In the genomic region with DNA sequence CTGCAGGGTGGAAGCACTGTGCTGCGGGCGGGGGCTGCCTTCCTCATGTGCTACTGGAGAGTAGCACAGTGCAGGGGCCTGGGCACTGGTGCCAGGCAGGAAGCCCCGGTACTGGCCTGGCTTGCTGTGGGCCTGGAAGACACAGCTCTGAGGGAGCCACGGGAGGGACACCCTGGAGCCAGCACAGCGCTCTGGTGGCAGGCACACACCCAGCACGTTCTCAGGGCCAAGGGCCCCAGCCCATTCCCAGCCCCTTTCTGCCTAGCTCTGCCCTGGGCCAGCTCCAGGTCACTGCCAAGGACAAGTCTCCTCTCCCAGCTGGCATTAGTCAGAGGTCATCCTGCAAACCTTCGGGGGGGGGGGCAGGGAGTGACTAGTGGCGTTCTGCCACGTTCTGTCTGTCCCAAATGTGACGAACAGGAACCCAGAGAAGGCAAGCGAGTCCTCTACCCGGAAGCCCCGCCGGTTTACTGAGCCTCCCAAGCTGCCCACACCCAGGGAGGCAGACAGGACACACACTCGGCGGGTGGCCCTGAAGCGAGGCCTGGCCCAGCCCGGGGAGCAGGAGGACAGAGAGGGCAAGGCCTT, we compare ENCODE assay signal across 10 cellular contexts. TPM values are rescaled to one million over a fixed set of nuclear protein-coding genes. Genes with fewer than 3 reads are reported as not detected.
DNase-seq lines count a peak whose midpoint lies in the region; ATAC-seq, FAIRE-seq and TF ChIP-seq lines count a peak whose summit lies in the region.
"Not testable (repeated sequence)": the region's sequence is repeated elsewhere in the genome, so short reads cannot be mapped to it uniquely, and the experiment has no call there.
"Had no signal": no experiment of that assay in that cellular context is flagged by ENCODE, and none has a peak within 500 bp of the region (broad histone marks: within the 10 kb centered on the region; RNA-seq: fewer than 3 reads in every experiment).

No MANE protein-coding gene starts in this region.

- not testable (repeated sequence) for TF ChIP-seq EP300 in gastroesophageal sphincter (IDR thresholded peaks at IDR 0.05); HepG2 (IDR thresholded peaks at IDR 0.05; ENCODE audit: low read depth in 2 of 2, low read length in 2 of 2); HepG2 (CRISPR knock-in tag; IDR thresholded peaks at IDR 0.05; ENCODE audit: borderline replicate concordance); transverse colon (IDR thresholded peaks at IDR 0.05; ENCODE audit: low read depth)

- ATAC-seq in gastroesophageal sphincter: peak; percentile 16
- peak; percentile 82 for ATAC-seq in left ventricle myocardium superior
- ATAC-seq in HepG2: peak; percentile 11

- H3K9ac ChIP-seq in duodenal mucosa (ENCODE audit: low read depth in 1 of 2, low read length in 2 of 2): peak overlapping the region in 1 of 2 donors; percentile 43
- H3K9ac ChIP-seq in HepG2 (ENCODE audit: insufficient read depth, low read depth, low read length): not testable (repeated sequence)

- H3K4me2 ChIP-seq in HepG2 (ENCODE audit: low read depth, low read length): not testable (repeated sequence)

- not testable (repeated sequence) for TF ChIP-seq CTCF in Peyer's patch (IDR thresholded peaks at IDR 0.05); gastroesophageal sphincter (IDR thresholded peaks at IDR 0.05); HepG2 (CRISPR knock-in tag; IDR thresholded peaks at IDR 0.05); prostate gland (IDR thresholded peaks at IDR 0.05); transverse colon (IDR thresholded peaks at IDR 0.05)

- not testable (repeated sequence) for BruUV-seq in HepG2 (replicated peaks; lab: Mats Ljungman, UMichigan)

- not testable (repeated sequence) for TF ChIP-seq RAD21 in HepG2 (CRISPR knock-in tag; IDR thresholded peaks at IDR 0.05)

- H3K79me2 ChIP-seq in HepG2 (ENCODE audit: insufficient read depth, low read length): not testable (repeated sequence)

- H3K4me1 ChIP-seq in Peyer's patch (peaks cover 0 to 29% (median 0%) of the 10 kb centered on the region in 4 donors), duodenal mucosa (ENCODE audit: control insufficient read depth in 1 of 2, insufficient read depth in 2 of 2, low read length in 2 of 2) (peaks cover 10 to 23% of the 10 kb centered on the region in 2 donors), gastroesophageal sphincter (peaks cover 0 to 49% (median 3%) of the 10 kb centered on the region in 3 donors), HepG2 (ENCODE audit: insufficient read depth, low read length) (peaks cover 14% of the 10 kb centered on the region), transverse colon (peaks cover 6 to 54% (median 31%) of the 10 kb centered on the region in 4 donors)
- not testable (repeated sequence) for H3K4me1 ChIP-seq in prostate gland (replicated peaks); small intestine (ENCODE audit: control insufficient read depth in 2 of 2, insufficient read depth in 1 of 2, low read depth in 1 of 2, low read length in 1 of 2)

- intact Hi-C loops in left ventricle myocardium superior (cut with micrococcal nuclease); HepG2 (cut with micrococcal nuclease; ENCODE audit: unreplicated experiment); transverse colon (cut with DNase I; ENCODE audit: low total_unique reads): not testable (repeated sequence)
- intact Hi-C loops in prostate gland (cut with DNase I): loop anchor here (10.0 kb wide), 1 partner anchor 145 kb away; no protein-coding TSS in a partner anchor

- in situ Hi-C loops in HepG2 (cut with HindIII; ENCODE audit: extremely low pct_ligation_motif_present, low pct_unique_long_range_greater_than_20kb); transverse colon (cut with MboI; ENCODE audit: low pct_ligation_motif_present in 1 of 4, low pct_unique_long_range_greater_than_20kb in 1 of 4, low sequenced_read_pairs in 3 of 4): not testable (repeated sequence)

- H3K36me3 ChIP-seq in Peyer's patch: peaks cover 0 to 24% (median 0%) of the 10 kb centered on the region in 3 donors
- H3K36me3 ChIP-seq in duodenal mucosa (ENCODE audit: control insufficient read depth in 1 of 2, insufficient read depth in 2 of 2, low read length in 2 of 2): peaks cover 2 to 28% of the 10 kb centered on the region in 2 donors
- peaks cover 0 to 68% of the 10 kb centered on the region in 2 donors for H3K36me3 ChIP-seq in gastroesophageal sphincter
- not testable (repeated sequence) for H3K36me3 ChIP-seq in HepG2 (replicated peaks in 1 of 2; ENCODE audit: control insufficient read depth in 1 of 2, insufficient read depth in 2 of 2, low read length in 2 of 2); prostate gland; small intestine (ENCODE audit: control insufficient read depth in 2 of 2, insufficient read depth in 2 of 2, low read length in 2 of 2); transverse colon

- H3K27me3 ChIP-seq in Peyer's patch; duodenal mucosa (ENCODE audit: control insufficient read depth in 1 of 2, insufficient read depth in 2 of 2, low read length in 2 of 2); gastroesophageal sphincter; HepG2 (ENCODE audit: control insufficient read depth in 1 of 2, insufficient read depth in 2 of 2, low read length in 2 of 2); prostate gland (replicated peaks; ENCODE audit: insufficient read depth); small intestine (ENCODE audit: control insufficient read depth in 2 of 2, insufficient read depth in 2 of 2, low read length in 2 of 2); transverse colon: not testable (repeated sequence)

- H3K9me3 ChIP-seq in Peyer's patch; duodenal mucosa (ENCODE audit: control insufficient read depth in 1 of 2, low read length in 2 of 2); gastroesophageal sphincter; HepG2 (ENCODE audit: low read length); prostate gland; small intestine (ENCODE audit: control insufficient read depth, low read depth); transverse colon: not testable (repeated sequence)

- TF ChIP-seq POLR2A in Peyer's patch (IDR thresholded peaks at IDR 0.05): peak in 1 of 2 donors; percentile 17
- TF ChIP-seq POLR2A in gastroesophageal sphincter (IDR thresholded peaks at IDR 0.05); HepG2 (IDR thresholded peaks at IDR 0.05; ENCODE audit: insufficient read depth in 1 of 2, low read depth in 2 of 2, low read length in 2 of 2); prostate gland (IDR thresholded peaks at IDR 0.05); transverse colon (IDR thresholded peaks at IDR 0.05): not testable (repeated sequence)

- FAIRE-seq in HepG2 (lab: Jason Lieb, UNC); small intestine (lab: Jason Lieb, UNC): not testable (repeated sequence)

- H3K27ac ChIP-seq in Peyer's patch (peak overlapping the region in 3 of 4 donors; percentile 66 to 90 (median 90)), duodenal mucosa (ENCODE audit: low read depth, low read length) (peak overlapping the region; percentile 88), gastroesophageal sphincter (peak overlapping the region in 3 of 4 donors; percentile 52 to 55 (median 54)), prostate gland (peak overlapping the region; percentile 56 to 60), small intestine (ENCODE audit: low read depth in 1 of 2, low read length in 1 of 2) (peak overlapping the region; percentile 80 to 93), transverse colon (peak overlapping the region; percentile 86 to 88 (median 87))
- not testable (repeated sequence) for H3K27ac ChIP-seq in HepG2 (ENCODE audit: extremely low read length, insufficient read depth, low read length)

- peak in 2 of 3 donors; percentile 66 to 80 for DNase-seq in Peyer's patch
- DNase-seq in left ventricle myocardium superior: peak; percentile 72
- not testable (repeated sequence) for DNase-seq in HepG2 (ENCODE audit: low spot score); prostate gland (ENCODE audit: low spot score)
- peak; percentile 74 for DNase-seq in small intestine
- peak; percentile 72 for DNase-seq in transverse colon

- H3K4me3 ChIP-seq in Peyer's patch; duodenal mucosa (ENCODE audit: low read depth in 1 of 2, low read length in 2 of 2); gastroesophageal sphincter; HepG2 (replicated peaks in 1 of 3; ENCODE audit: insufficient read depth in 1 of 3, low read depth in 2 of 3, low read length in 3 of 3); prostate gland; small intestine (ENCODE audit: low read depth in 1 of 2, low read length in 2 of 2); transverse colon: not testable (repeated sequence)

- not testable (repeated sequence) for H2AFZ ChIP-seq in HepG2 (ENCODE audit: low read length)

- POLR2A ChIA-PET in HepG2 (lab: Yijun Ruan, JAX): not testable (repeated sequence)

- H4K20me1 ChIP-seq in HepG2 (ENCODE audit: insufficient read depth, low read length): not testable (repeated sequence)

- CTCF ChIA-PET in HepG2 (lab: Yijun Ruan, JAX; ENCODE audit: low intra/inter-chr PET ratio, low total read pairs): not testable (repeated sequence)

- no CpG with 5 or more reads among the region's 18 CpGs for WGBS in gastroesophageal sphincter (ENCODE audit: low coverage in 1 of 2), 2 donors
- WGBS in HepG2 (ENCODE audit: low lambda C conversion rate): no CpG with 5 or more reads among the region's 18 CpGs
- WGBS in prostate gland: 59% methylated on average over 4 of the region's 18 CpGs
- WGBS in small intestine, 3 donors: 31 to 67% (median 56%) methylated on average over 5 to 18 of the region's 18 CpGs
- WGBS in transverse colon (ENCODE audit: low coverage in 1 of 2), 2 donors: 55% methylated on average over 12 of the region's 18 CpGs; no CpG with 5 or more reads in 1 of the 2 donors

RNA-seq across cellular contexts. Expression of a gene that starts 12.2 kb away (rescaled TPM):
- total RNA-seq in Peyer's patch (100 to 1,000 TPM in 3 of 4 donors, 10 to 100 TPM in 1; 36.3 to 562 (median 146) TPM), gastroesophageal sphincter (10 to 100 TPM; 25.3 to 86.6 (median 37.9) TPM), left ventricle myocardium superior (208 TPM), HepG2 (2016; rRNA removed; fragmentation: Illumina TruSeq; extraction: Trizol) (9.0 and 13.9 TPM in 2 replicates), prostate gland (10 to 100 TPM; 25.4 to 95.4 TPM), transverse colon (100 to 1,000 TPM in 3 of 4 donors, 10 to 100 TPM in 1; 61.1 to 332 (median 197) TPM)
- total RNA-seq in HepG2 (2016; cell fraction: cytosol; rRNA removed; fragmentation: Illumina TruSeq; extraction: Trizol; ENCODE audit: low read depth): 5.6 and 6.3 TPM in 2 replicates
- 8.6 and 16.2 TPM in 2 replicates for total RNA-seq in HepG2 (2016; cell fraction: insoluble cytoplasmic fraction; rRNA removed; fragmentation: Illumina TruSeq; extraction: Trizol)
- total RNA-seq in HepG2 (2016; cell fraction: membrane; rRNA removed; fragmentation: Illumina TruSeq; extraction: Trizol): 22.0 and 22.3 TPM in 2 replicates
- total RNA-seq in HepG2 (2016; cell fraction: nucleus; rRNA removed; fragmentation: Illumina TruSeq; extraction: Trizol): 11.0 and 18.5 TPM in 2 replicates
- polyA plus RNA-seq in HepG2 (2011; rRNA removed) (176 and 264 TPM in 2 replicates), small intestine (10 to 100 TPM; 34.0 to 74.9 (median 43.5) TPM)
- polyA plus RNA-seq in HepG2 (2011; cell fraction: cytosol; rRNA removed): 196 and 214 TPM in 2 replicates
- polyA plus RNA-seq in HepG2 (2011; cell fraction: nucleus; rRNA removed): 723 and 745 TPM in 2 replicates
- 356 and 405 TPM in 2 replicates for polyA plus RNA-seq in HepG2 (2012)
- 10.4 and 12.7 TPM in 2 replicates for polyA plus RNA-seq in HepG2 (2016; cell fraction: cytosol; fragmentation: Illumina TruSeq; extraction: Trizol; ENCODE audit: low read depth)
- polyA plus RNA-seq in HepG2 (2016; cell fraction: insoluble cytoplasmic fraction; fragmentation: Illumina TruSeq; extraction: Trizol; ENCODE audit: low read depth): 19.8 and 27.0 TPM in 2 replicates
- polyA plus RNA-seq in HepG2 (2016; cell fraction: membrane; fragmentation: Illumina TruSeq; extraction: Trizol; ENCODE audit: low read depth): 35.0 and 35.9 TPM in 2 replicates
- 58.3 and 60.5 TPM in 2 replicates for polyA plus RNA-seq in HepG2 (2016; cell fraction: nucleus; fragmentation: Illumina TruSeq; extraction: Trizol; ENCODE audit: insufficient read depth, low read depth)
- 85.4 and 544 TPM in 2 replicates for polyA minus RNA-seq in HepG2 (2011; rRNA and poly(A)+ RNA removed; ENCODE audit: low replicate concordance)
- 145 and 181 TPM in 2 replicates for polyA minus RNA-seq in HepG2 (2011; cell fraction: cytosol; rRNA and poly(A)+ RNA removed)
- polyA minus RNA-seq in HepG2 (2011; cell fraction: nucleus; rRNA and poly(A)+ RNA removed): 106 and 150 TPM in 2 replicates

RNA-seq across cellular contexts. Expression of a gene that starts 24.3 kb away (rescaled TPM):
- total RNA-seq in Peyer's patch: 100 to 1,000 TPM in 2 of 4 donors, 10 to 100 TPM in 2; 45.4 to 148 (median 101) TPM
- total RNA-seq in gastroesophageal sphincter: 100 to 1,000 TPM in 2 of 4 donors, 10 to 100 TPM in 2; 76.1 to 125 (median 104) TPM
- 91.6 TPM for total RNA-seq in left ventricle myocardium superior
- 101 and 178 TPM in 2 replicates for total RNA-seq in HepG2 (2016; rRNA removed; fragmentation: Illumina TruSeq; extraction: Trizol)
- total RNA-seq in HepG2 (2016; cell fraction: cytosol; rRNA removed; fragmentation: Illumina TruSeq; extraction: Trizol; ENCODE audit: low read depth): 102 and 117 TPM in 2 replicates
- 101 and 181 TPM in 2 replicates for total RNA-seq in HepG2 (2016; cell fraction: insoluble cytoplasmic fraction; rRNA removed; fragmentation: Illumina TruSeq; extraction: Trizol)
- 109 and 120 TPM in 2 replicates for total RNA-seq in HepG2 (2016; cell fraction: membrane; rRNA removed; fragmentation: Illumina TruSeq; extraction: Trizol)
- 130 and 143 TPM in 2 replicates for total RNA-seq in HepG2 (2016; cell fraction: nucleus; rRNA removed; fragmentation: Illumina TruSeq; extraction: Trizol)
- polyA plus RNA-seq in HepG2 (2011; rRNA removed): 139 and 155 TPM in 2 replicates
- polyA plus RNA-seq in HepG2 (2011; cell fraction: cytosol; rRNA removed): 152 and 160 TPM in 2 replicates
- 78.1 and 93.1 TPM in 2 replicates for polyA plus RNA-seq in HepG2 (2011; cell fraction: nucleus; rRNA removed)
- polyA plus RNA-seq in HepG2 (2012): 231 and 288 TPM in 2 replicates
- 105 and 124 TPM in 2 replicates for polyA plus RNA-seq in HepG2 (2016; cell fraction: cytosol; fragmentation: Illumina TruSeq; extraction: Trizol; ENCODE audit: low read depth)
- polyA plus RNA-seq in HepG2 (2016; cell fraction: insoluble cytoplasmic fraction; fragmentation: Illumina TruSeq; extraction: Trizol; ENCODE audit: low read depth): 93.2 and 96.9 TPM in 2 replicates
- polyA plus RNA-seq in HepG2 (2016; cell fraction: membrane; fragmentation: Illumina TruSeq; extraction: Trizol; ENCODE audit: low read depth): 94.8 and 109 TPM in 2 replicates
- polyA plus RNA-seq in HepG2 (2016; cell fraction: nucleus; fragmentation: Illumina TruSeq; extraction: Trizol; ENCODE audit: insufficient read depth, low read depth): 219 and 236 TPM in 2 replicates
- 297 and 320 TPM in 2 replicates for polyA minus RNA-seq in HepG2 (2011; rRNA and poly(A)+ RNA removed; ENCODE audit: low replicate concordance)
- polyA minus RNA-seq in HepG2 (2011; cell fraction: cytosol; rRNA and poly(A)+ RNA removed): 61.3 and 65.4 TPM in 2 replicates
- polyA minus RNA-seq in HepG2 (2011; cell fraction: nucleus; rRNA and poly(A)+ RNA removed): 46.2 and 58.7 TPM in 2 replicates
- 100 to 1,000 TPM; 144 to 244 TPM for total RNA-seq in prostate gland
- 100 to 1,000 TPM in 1 of 3 donors, 10 to 100 TPM in 2; 68.4 to 243 (median 81.0) TPM for polyA plus RNA-seq in small intestine
- total RNA-seq in transverse colon: 100 to 1,000 TPM in 2 of 4 donors, 10 to 100 TPM in 2; 37.6 to 113 (median 74.4) TPM

RNA-seq across cellular contexts. Expression of a gene that starts 24.8 kb away (rescaled TPM):
- 10 to 100 TPM; 14.9 to 94.2 (median 68.0) TPM for total RNA-seq in Peyer's patch
- total RNA-seq in gastroesophageal sphincter: 10 to 100 TPM; 14.4 to 38.8 (median 22.0) TPM
- total RNA-seq in left ventricle myocardium superior: 16.5 TPM
- 10.1 and 15.9 TPM in 2 replicates for total RNA-seq in HepG2 (2016; rRNA removed; fragmentation: Illumina TruSeq; extraction: Trizol)
- 1.6 and 2.0 TPM in 2 replicates for total RNA-seq in HepG2 (2016; cell fraction: cytosol; rRNA removed; fragmentation: Illumina TruSeq; extraction: Trizol; ENCODE audit: low read depth)
- total RNA-seq in HepG2 (2016; cell fraction: insoluble cytoplasmic fraction; rRNA removed; fragmentation: Illumina TruSeq; extraction: Trizol): 9.1 and 16.2 TPM in 2 replicates
- 5.1 and 7.8 TPM in 2 replicates for total RNA-seq in HepG2 (2016; cell fraction: membrane; rRNA removed; fragmentation: Illumina TruSeq; extraction: Trizol)
- 14.6 and 18.2 TPM in 2 replicates for total RNA-seq in HepG2 (2016; cell fraction: nucleus; rRNA removed; fragmentation: Illumina TruSeq; extraction: Trizol)
- polyA plus RNA-seq in HepG2 (2011; rRNA removed): 11.4 and 15.4 TPM in 2 replicates
- 7.2 and 9.7 TPM in 2 replicates for polyA plus RNA-seq in HepG2 (2011; cell fraction: cytosol; rRNA removed)
- polyA plus RNA-seq in HepG2 (2011; cell fraction: nucleus; rRNA removed): 50.2 and 59.9 TPM in 2 replicates
- polyA plus RNA-seq in HepG2 (2012): 19.7 and 23.2 TPM in 2 replicates
- 2.1 and 2.2 TPM in 2 replicates for polyA plus RNA-seq in HepG2 (2016; cell fraction: cytosol; fragmentation: Illumina TruSeq; extraction: Trizol; ENCODE audit: low read depth)
- 8.6 and 12.6 TPM in 2 replicates for polyA plus RNA-seq in HepG2 (2016; cell fraction: insoluble cytoplasmic fraction; fragmentation: Illumina TruSeq; extraction: Trizol; ENCODE audit: low read depth)
- polyA plus RNA-seq in HepG2 (2016; cell fraction: membrane; fragmentation: Illumina TruSeq; extraction: Trizol; ENCODE audit: low read depth): 4.3 and 5.1 TPM in 2 replicates
- 34.6 and 36.9 TPM in 2 replicates for polyA plus RNA-seq in HepG2 (2016; cell fraction: nucleus; fragmentation: Illumina TruSeq; extraction: Trizol; ENCODE audit: insufficient read depth, low read depth)
- 25.4 and 48.9 TPM in 2 replicates for polyA minus RNA-seq in HepG2 (2011; rRNA and poly(A)+ RNA removed; ENCODE audit: low replicate concordance)
- polyA minus RNA-seq in HepG2 (2011; cell fraction: cytosol; rRNA and poly(A)+ RNA removed): 19.4 and 20.9 TPM in 2 replicates
- polyA minus RNA-seq in HepG2 (2011; cell fraction: nucleus; rRNA and poly(A)+ RNA removed): 25.5 and 30.1 TPM in 2 replicates
- 10 to 100 TPM in 1 of 2 donors, 1 to 10 TPM in 1; 9.7 to 97.8 TPM for total RNA-seq in prostate gland
- 10 to 100 TPM; 10.1 to 37.3 (median 26.5) TPM for polyA plus RNA-seq in small intestine
- 10 to 100 TPM in 3 of 4 donors, 1 to 10 TPM in 1; 7.0 to 50.5 (median 18.1) TPM for total RNA-seq in transverse colon

RNA-seq across cellular contexts. Expression of a gene that starts 26.3 kb away (rescaled TPM):
- total RNA-seq in Peyer's patch: 10 to 100 TPM in 1 of 4 donors, 1 to 10 TPM in 2, not detected in 1; 2.0 to 44.8 (median 6.1) TPM
- total RNA-seq in gastroesophageal sphincter: 10 to 100 TPM; 14.4 to 55.9 (median 30.1) TPM
- total RNA-seq in left ventricle myocardium superior: 14.5 TPM
- total RNA-seq in HepG2 (2016; rRNA removed; fragmentation: Illumina TruSeq; extraction: Trizol): not detected in 2 replicates
- total RNA-seq in HepG2 (2016; cell fraction: cytosol; rRNA removed; fragmentation: Illumina TruSeq; extraction: Trizol; ENCODE audit: low read depth): not detected in 2 replicates
- not detected in 2 replicates for total RNA-seq in HepG2 (2016; cell fraction: insoluble cytoplasmic fraction; rRNA removed; fragmentation: Illumina TruSeq; extraction: Trizol)
- total RNA-seq in HepG2 (2016; cell fraction: membrane; rRNA removed; fragmentation: Illumina TruSeq; extraction: Trizol): not detected in 2 replicates
- total RNA-seq in HepG2 (2016; cell fraction: nucleus; rRNA removed; fragmentation: Illumina TruSeq; extraction: Trizol): not detected in 2 replicates
- polyA plus RNA-seq in HepG2 (2011; rRNA removed): 33.1 and 55.3 TPM in 2 replicates
- polyA plus RNA-seq in HepG2 (2011; cell fraction: cytosol; rRNA removed): 25.3 and 25.4 TPM in 2 replicates
- 294 and 322 TPM in 2 replicates for polyA plus RNA-seq in HepG2 (2011; cell fraction: nucleus; rRNA removed)
- 32.4 and 45.3 TPM in 2 replicates for polyA plus RNA-seq in HepG2 (2012)
- polyA plus RNA-seq in HepG2 (2016; cell fraction: cytosol; fragmentation: Illumina TruSeq; extraction: Trizol; ENCODE audit: low read depth): 0.12 TPM in 1 of 2 replicates, not detected in the other
- not detected in 2 replicates for polyA plus RNA-seq in HepG2 (2016; cell fraction: insoluble cytoplasmic fraction; fragmentation: Illumina TruSeq; extraction: Trizol; ENCODE audit: low read depth)
- polyA plus RNA-seq in HepG2 (2016; cell fraction: membrane; fragmentation: Illumina TruSeq; extraction: Trizol; ENCODE audit: low read depth): not detected in 2 replicates
- polyA plus RNA-seq in HepG2 (2016; cell fraction: nucleus; fragmentation: Illumina TruSeq; extraction: Trizol; ENCODE audit: insufficient read depth, low read depth): 1.2 TPM in 1 of 2 replicates, not detected in the other
- polyA minus RNA-seq in HepG2 (2011; rRNA and poly(A)+ RNA removed; ENCODE audit: low replicate concordance): 0.91 and 21.5 TPM in 2 replicates
- polyA minus RNA-seq in HepG2 (2011; cell fraction: cytosol; rRNA and poly(A)+ RNA removed): 8.9 and 13.2 TPM in 2 replicates
- polyA minus RNA-seq in HepG2 (2011; cell fraction: nucleus; rRNA and poly(A)+ RNA removed): 42.2 and 53.6 TPM in 2 replicates
- 10 to 100 TPM in 1 of 2 donors, 1 to 10 TPM in 1; 8.5 to 50.6 TPM for total RNA-seq in prostate gland
- 1 to 10 TPM in 2 of 3 donors, not detected in 1; 1.1 to 1.4 TPM for polyA plus RNA-seq in small intestine
- 10 to 100 TPM in 1 of 4 donors, 1 to 10 TPM in 2, not detected in 1; 6.5 to 74.4 (median 7.9) TPM for total RNA-seq in transverse colon
- total RNA-seq: Caco-2; CD4-positive, alpha-beta memory T cell had no signal
- polyA plus RNA-seq: CD4-positive, alpha-beta memory T cell had no signal

RNA-seq across cellular contexts. Expression of a gene that starts 52.9 kb away (rescaled TPM):
- total RNA-seq in Peyer's patch (not detected), gastroesophageal sphincter (not detected), left ventricle myocardium superior (0.10 TPM), HepG2 (2016; rRNA removed; fragmentation: Illumina TruSeq; extraction: Trizol) (357 and 435 TPM in 2 replicates), prostate gland (1 to 10 TPM in 1 of 2 donors, not detected in 1; 3.5 TPM), transverse colon (not detected)
- 183 and 202 TPM in 2 replicates for total RNA-seq in HepG2 (2016; cell fraction: cytosol; rRNA removed; fragmentation: Illumina TruSeq; extraction: Trizol; ENCODE audit: low read depth)
- 332 and 447 TPM in 2 replicates for total RNA-seq in HepG2 (2016; cell fraction: insoluble cytoplasmic fraction; rRNA removed; fragmentation: Illumina TruSeq; extraction: Trizol)
- 386 and 448 TPM in 2 replicates for total RNA-seq in HepG2 (2016; cell fraction: membrane; rRNA removed; fragmentation: Illumina TruSeq; extraction: Trizol)
- total RNA-seq in HepG2 (2016; cell fraction: nucleus; rRNA removed; fragmentation: Illumina TruSeq; extraction: Trizol): 159 and 193 TPM in 2 replicates
- polyA plus RNA-seq in HepG2 (2011; rRNA removed) (235 and 335 TPM in 2 replicates), small intestine (under 1 TPM in 1 of 3 donors, not detected in 2; 0.06 TPM)
- 239 and 294 TPM in 2 replicates for polyA plus RNA-seq in HepG2 (2011; cell fraction: cytosol; rRNA removed)
- 263 and 279 TPM in 2 replicates for polyA plus RNA-seq in HepG2 (2011; cell fraction: nucleus; rRNA removed)
- polyA plus RNA-seq in HepG2 (2012): 173 and 253 TPM in 2 replicates
- 162 and 174 TPM in 2 replicates for polyA plus RNA-seq in HepG2 (2016; cell fraction: cytosol; fragmentation: Illumina TruSeq; extraction: Trizol; ENCODE audit: low read depth)
- polyA plus RNA-seq in HepG2 (2016; cell fraction: insoluble cytoplasmic fraction; fragmentation: Illumina TruSeq; extraction: Trizol; ENCODE audit: low read depth): 322 and 341 TPM in 2 replicates
- polyA plus RNA-seq in HepG2 (2016; cell fraction: membrane; fragmentation: Illumina TruSeq; extraction: Trizol; ENCODE audit: low read depth): 301 and 303 TPM in 2 replicates
- polyA plus RNA-seq in HepG2 (2016; cell fraction: nucleus; fragmentation: Illumina TruSeq; extraction: Trizol; ENCODE audit: insufficient read depth, low read depth): 275 and 284 TPM in 2 replicates
- polyA minus RNA-seq in HepG2 (2011; rRNA and poly(A)+ RNA removed; ENCODE audit: low replicate concordance): 22.4 and 433 TPM in 2 replicates
- polyA minus RNA-seq in HepG2 (2011; cell fraction: cytosol; rRNA and poly(A)+ RNA removed): 192 and 199 TPM in 2 replicates
- polyA minus RNA-seq in HepG2 (2011; cell fraction: nucleus; rRNA and poly(A)+ RNA removed): 54.5 and 60.7 TPM in 2 replicates
- total RNA-seq: CD4-positive, alpha-beta memory T cell had no signal
- polyA plus RNA-seq: CD4-positive, alpha-beta memory T cell had no signal

Comparison
In these comparisons a context has a peak if more than half of its experiments do, and no peak if none do; other contexts are left out.
1. ATAC-seq: peak in every context shown above with its lines; median percentile 82 in left ventricle myocardium superior; 16 in gastroesophageal sphincter; 11 in HepG2.